ENCODE assay signal across 16 cellular contexts in genomic region chr1:23588749-23589505, GRCh38. TPM values are rescaled to one million over a fixed set of nuclear protein-coding genes. Genes with fewer than 3 reads are reported as not detected.
DNase-seq lines count a peak whose midpoint lies in the region; ATAC-seq, FAIRE-seq and TF ChIP-seq lines count a peak whose summit lies in the region.
"Had no signal": no experiment of that assay in that cellular context is flagged by ENCODE, and none has a peak within 500 bp of the region (broad histone marks: within the 10 kb centered on the region; RNA-seq: fewer than 3 reads in every experiment).

No MANE protein-coding gene starts in this region.

- no peak overlapping the region for H4K12ac ChIP-seq in trophoblast cell (ENCODE audit: low read depth, low read length)

- peak; percentile 48 for FAIRE-seq in GM12891 (lab: Jason Lieb, UNC)

- H2AK5ac ChIP-seq in trophoblast cell (ENCODE audit: low read length), result no peak overlapping the region

- peak overlapping the region; percentile 29 for H4K91ac ChIP-seq in trophoblast cell (ENCODE audit: low read depth, low read length)

- H3K27me3 ChIP-seq in OCI-LY1 (ENCODE audit: insufficient read depth, low read length) (no peaks in the 10 kb centered on the region), trophoblast cell (ENCODE audit: insufficient read depth, low read length) (no peaks in the 10 kb centered on the region)
- H3K27me3 ChIP-seq: brain microvascular endothelial cell, testis had no signal

- no peak overlapping the region for H3K23ac ChIP-seq in trophoblast cell (ENCODE audit: low read length)

- no peaks in the 10 kb centered on the region for H3K9me3 ChIP-seq in OCI-LY1 (ENCODE audit: low read length)
- H3K9me3 ChIP-seq in trophoblast cell (ENCODE audit: insufficient read depth, low read depth, low read length), result no peaks in the 10 kb centered on the region
- H3K9me3 ChIP-seq: testis had no signal

- peak overlapping the region; percentile 12; the same call in 1 of the 2 replicates for H3K4me2 ChIP-seq in OCI-LY1 (ENCODE audit: low read length)
- no peak overlapping the region for H3K4me2 ChIP-seq in trophoblast cell (ENCODE audit: low read length)

- WGBS in trophoblast cell (ENCODE audit: extremely low coverage, insufficient coverage, insufficient read length), result no CpG with 5 or more reads among the region's 11 CpGs

- no peak overlapping the region for H3K18ac ChIP-seq in trophoblast cell (ENCODE audit: low read length)

- H3K14ac ChIP-seq in trophoblast cell (ENCODE audit: low read length), result peak overlapping the region; percentile 4

- TF ChIP-seq CTCF in OCI-LY1 (IDR thresholded peaks at IDR 0.05; ENCODE audit: low read length) (no peak), epithelial cell of esophagus (IDR thresholded peaks at IDR 0.05; ENCODE audit: insufficient read depth, low read depth, low read length, missing control alignments) (no peak)

- H3K4me1 ChIP-seq in OCI-LY1 (ENCODE audit: insufficient read depth, low read length, severe bottlenecking) (peaks cover 57% of the 10 kb centered on the region), trophoblast cell (ENCODE audit: control insufficient read depth in 1 of 2, insufficient read depth in 2 of 2, low read length in 2 of 2) (peaks cover 25 to 26% of the 10 kb centered on the region in 2 experiments)
- H3K4me1 ChIP-seq: testis had no signal

- no peak for DNase-seq in GM12891 (ENCODE audit: insufficient read length, low spot score)
- peak; percentile 71 for DNase-seq in epithelial cell of esophagus (ENCODE audit: low read depth)
- no peak for DNase-seq in trophoblast cell
- DNase-seq in DMS53 treated with DMSO at 0.1 percent for 48 hours (lab: John Stamatoyannopoulos, UW; ENCODE audit: unreplicated experiment), result no peak
- DNase-seq in stimulated activated naive CD4-positive, alpha-beta T cell treated with Interleukin-2 at 50 U/mL for 16 hours (lab: John Stamatoyannopoulos, UW), result no peak
- DNase-seq: activated naive CD4-positive, alpha-beta T cell treated with anti-CD3 and anti-CD28 coated beads for 36 hours; brain microvascular endothelial cell; CD4-positive, alpha-beta T cell; NCI-H1048; NCI-H774; T-helper 1 cell; testis had no signal

- no peak overlapping the region; the same call in 1 of the 2 replicates for H3K9ac ChIP-seq in OCI-LY1 (ENCODE audit: low read length)
- no peak overlapping the region for H3K9ac ChIP-seq in trophoblast cell (ENCODE audit: low read length)

- no peak overlapping the region for H2BK5ac ChIP-seq in trophoblast cell (ENCODE audit: low read depth, low read length, poor library complexity)

- H3K36me3 ChIP-seq in OCI-LY1 (ENCODE audit: insufficient read depth, low read length), result no peaks in the 10 kb centered on the region
- no peaks in the 10 kb centered on the region for H3K36me3 ChIP-seq in trophoblast cell (ENCODE audit: control insufficient read depth in 1 of 2, insufficient read depth in 2 of 2, low read length in 2 of 2)
- H3K36me3 ChIP-seq: brain microvascular endothelial cell had no signal

- peaks cover 27% of the 10 kb centered on the region for H3F3A ChIP-seq in OCI-LY1 (ENCODE audit: insufficient read depth, low read length)

- H4K8ac ChIP-seq in trophoblast cell (ENCODE audit: low read depth, low read length), result no peak overlapping the region

- H3K9me2 ChIP-seq in OCI-LY1 (ENCODE audit: low read depth, low read length), result no peaks in the 10 kb centered on the region

- no peaks in the 10 kb centered on the region for H4K20me1 ChIP-seq in OCI-LY1 (ENCODE audit: insufficient read depth, low read length)

- H3K27ac ChIP-seq in OCI-LY1 (ENCODE audit: low read depth, low read length, poor library complexity, severe bottlenecking) (peak overlapping the region; percentile 99), trophoblast cell (ENCODE audit: low read depth, low read length) (no peak overlapping the region)
- H3K27ac ChIP-seq: brain microvascular endothelial cell, testis had no signal

- H2BK120ac ChIP-seq in trophoblast cell (ENCODE audit: insufficient read depth, low read length, poor library complexity), result no peak overlapping the region

- H3K4me3 ChIP-seq in OCI-LY1 (ENCODE audit: low read depth, low read length, poor library complexity, severe bottlenecking) (no peak overlapping the region), epithelial cell of esophagus (ENCODE audit: low read length) (no peak overlapping the region), trophoblast cell (ENCODE audit: low read depth, low read length) (no peak overlapping the region)
- H3K4me3 ChIP-seq: testis had no signal

- no peak for TF ChIP-seq POLR2A in GM12891 (IDR thresholded peaks at IDR 0.05; ENCODE audit: low read depth, low read length)

- H3K4ac ChIP-seq in trophoblast cell (ENCODE audit: low read depth, low read length), result no peak overlapping the region

- peaks cover 19% of the 10 kb centered on the region for H3K79me1 ChIP-seq in trophoblast cell (ENCODE audit: low read length)

- H2BK12ac ChIP-seq in trophoblast cell (ENCODE audit: low read length), result no peak overlapping the region

- ATAC-seq in HG02884 (IDR thresholded peaks at IDR 0.05; ENCODE audit: unreplicated experiment), result no peak
- ATAC-seq: left lobe of liver; natural killer cell treated with Interleukin-12 subunit alpha and Interleukin-12 subunit beta and Interleukin-15 and Interleukin-18, amount 100 ng/mL, for 72 hours had no signal

- H3K79me2 ChIP-seq in OCI-LY1 (ENCODE audit: insufficient read depth, low read length), result no peaks in the 10 kb centered on the region
- H3K79me2 ChIP-seq in trophoblast cell (ENCODE audit: control insufficient read depth, insufficient read depth, low read length, poor library complexity), result peaks cover 1% of the 10 kb centered on the region

- H2AFZ ChIP-seq in OCI-LY1 (ENCODE audit: low read length) (no peak overlapping the region), trophoblast cell (ENCODE audit: insufficient read depth, low read length, poor library complexity) (no peak overlapping the region)

TF ChIP-seq in GM12891, 5 proteins besides CTCF, POLR2A, EP300 and RAD21:
- TF ChIP-seq TAF1 (IDR thresholded peaks at IDR 0.05; ENCODE audit: low read depth, low read length) (no peak), POLR2AphosphoS5 (IDR thresholded peaks at IDR 0.05; ENCODE audit: low read depth, low read length) (no peak), SPI1 (IDR thresholded peaks at IDR 0.05; ENCODE audit: low read depth, low read length) (no peak), POU2F2 (IDR thresholded peaks at IDR 0.05; ENCODE audit: low read depth, low read length) (no peak), PAX5 (IDR thresholded peaks at IDR 0.05; ENCODE audit: insufficient read depth, low read length, severe bottlenecking) (no peak)

RNA-seq across cellular contexts. Expression of gene ID3, which starts 29.6 kb away (rescaled TPM):
- 67.3 TPM for polyA plus RNA-seq in GM12891 (2012; ENCODE audit: low read depth, missing spikeins)
- 335 and 340 TPM in 2 replicates for polyA plus RNA-seq in trophoblast cell (2013)

RNA-seq across cellular contexts. Expression of gene E2F2, which starts 57.9 kb away (rescaled TPM):
- polyA plus RNA-seq in GM12891 (2012; ENCODE audit: low read depth, missing spikeins), result 2.5 TPM
- polyA plus RNA-seq in trophoblast cell (2013), result 1.2 and 1.3 TPM in 2 replicates
